Comparison of ENCODE assay signal across 23 cellular contexts in genomic region chr4:8495803-8496202, GRCh38. TPM values are rescaled to one million over a fixed set of nuclear protein-coding genes. Genes with fewer than 3 reads are reported as not detected.
DNase-seq lines count a peak whose midpoint lies in the region; ATAC-seq and TF ChIP-seq lines count a peak whose summit lies in the region.
"Had no signal": no experiment of that assay in that cellular context is flagged by ENCODE, and none has a peak within 500 bp of the region (broad histone marks: within the 10 kb centered on the region; RNA-seq: fewer than 3 reads in every experiment).

No MANE protein-coding gene starts in this region.

- H3K27ac Mint-ChIP-seq in natural killer cell treated with Interleukin-12 subunit alpha and Interleukin-12 subunit beta and Interleukin-15 and Interleukin-18, amount 100 ng/mL, for 72 hours, result no peak overlapping the region
- H3K27ac Mint-ChIP-seq in natural killer cell (no peak overlapping the region), endodermal cell (no peak overlapping the region)
- H3K27ac Mint-ChIP-seq: memory B cell; stimulated activated naive CD8-positive, alpha-beta T cell treated with anti-CD3 and anti-CD28 coated beads, Interleukin-15, Interleukin-2, amounts not matched to agents 100 ng/mL and 50 ng/mL, for 24 hours had no signal

- no peak overlapping the region for H3K4me3 Mint-ChIP-seq in natural killer cell treated with Interleukin-12 subunit alpha and Interleukin-12 subunit beta and Interleukin-15 and Interleukin-18, amount 100 ng/mL, for 72 hours
- no peak overlapping the region for H3K4me3 Mint-ChIP-seq in natural killer cell
- no peak overlapping the region for H3K4me3 Mint-ChIP-seq in endodermal cell
- H3K4me3 Mint-ChIP-seq: activated naive CD4-positive, alpha-beta T cell treated with anti-CD3 and anti-CD28 coated beads for 36 hours; memory B cell; stimulated activated naive CD8-positive, alpha-beta T cell treated with anti-CD3 and anti-CD28 coated beads, Interleukin-15, Interleukin-2, amounts not matched to agents 100 ng/mL and 50 ng/mL, for 24 hours had no signal

- 88 to 94% methylated on average over 1 to 3 of the region's 3 CpGs for WGBS in endodermal cell (ENCODE audit: insufficient coverage in 1 of 2, insufficient read length in 1 of 2), 2 experiments

- H3K27me3 ChIP-seq in endodermal cell (ENCODE audit: control insufficient read depth, insufficient read depth, low read length, poor library complexity, severe bottlenecking), result no peaks in the 10 kb centered on the region
- H3K27me3 ChIP-seq: adrenal gland, brain microvascular endothelial cell had no signal

- peaks cover 5% of the 10 kb centered on the region for H3K36me3 ChIP-seq in endodermal cell (ENCODE audit: control insufficient read depth, insufficient read depth, low read length)
- H3K36me3 ChIP-seq: adrenal gland, brain microvascular endothelial cell, prostate gland had no signal

- no peak for TF ChIP-seq CTCF in natural killer cell (IDR thresholded peaks at IDR 0.05)
- no peak for TF ChIP-seq CTCF in NB4 (IDR thresholded peaks at IDR 0.05; ENCODE audit: low read depth, low read length)
- no peak for TF ChIP-seq CTCF in endodermal cell (conservative IDR thresholded peaks at IDR 0.05)

- H3K9me3 ChIP-seq in endodermal cell (ENCODE audit: control insufficient read depth, low read length), result peaks cover 34% of the 10 kb centered on the region
- H3K9me3 ChIP-seq: adrenal gland, prostate gland had no signal

- peaks cover 0 to 3% of the 10 kb centered on the region in 2 donors for H3K4me1 Mint-ChIP-seq in natural killer cell treated with Interleukin-12 subunit alpha and Interleukin-12 subunit beta and Interleukin-15 and Interleukin-18, amount 100 ng/mL, for 72 hours (ENCODE audit: low read depth in 2 of 2)
- H3K4me1 Mint-ChIP-seq in natural killer cell, result no peaks in the 10 kb centered on the region
- H3K4me1 Mint-ChIP-seq in endodermal cell, result peaks cover 15% of the 10 kb centered on the region
- H3K4me1 Mint-ChIP-seq: memory B cell had no signal

- H3K9ac ChIP-seq in endodermal cell (ENCODE audit: extremely low read depth, low read length, poor library complexity, severe bottlenecking), result no peak overlapping the region

- H3K27ac ChIP-seq in endodermal cell (ENCODE audit: low read depth, low read length), result no peak overlapping the region
- H3K27ac ChIP-seq: adrenal gland, brain microvascular endothelial cell, prostate gland had no signal

- TF ChIP-seq POLR2A in NB4 (IDR thresholded peaks at IDR 0.05; ENCODE audit: extremely low read depth, insufficient read length), result no peak

- intact Hi-C loops in natural killer cell (cut with micrococcal nuclease), result no loop called here

- H3K4me3 ChIP-seq in NB4 (ENCODE audit: low read depth, low read length), result no peak overlapping the region
- H3K4me3 ChIP-seq in endodermal cell (ENCODE audit: low read length), result no peak overlapping the region
- H3K4me3 ChIP-seq: adrenal gland, prostate gland had no signal

- no peak for DNase-seq in natural killer cell treated with Interleukin-12 subunit alpha and Interleukin-12 subunit beta and Interleukin-15 and Interleukin-18, amount 100 ng/mL, for 72 hours (ENCODE audit: low spot score)
- DNase-seq in natural killer cell (no peak), NB4 (ENCODE audit: low read depth) (peak; percentile 39), endodermal cell (peak; percentile 65), NCI-H1092 treated with DMSO at 0.1 percent for 48 hours (lab: John Stamatoyannopoulos, UW) (no peak)
- no peak for DNase-seq in stimulated activated CD4-positive, alpha-beta T cell treated with anti-CD3 and anti-CD28 coated beads, Interleukin-2, amount 100 ng/mL, for 24 hours
- no peak for DNase-seq in activated naive CD4-positive, alpha-beta T cell treated with Interleukin-2 at 50 U/mL for 16 hours
- no peak for DNase-seq in stimulated activated CD4-positive, alpha-beta T cell treated with anti-CD3 and anti-CD28 coated beads, Interleukin-4, amount 100 ng/mL, for 4 hours
- DNase-seq: activated CD4-positive, CD25-positive, alpha-beta regulatory T cell; activated naive CD4-positive, alpha-beta T cell treated with anti-CD3 and anti-CD28 coated beads for 36 hours; adrenal gland; brain microvascular endothelial cell; COR-L47; DMS79 treated with DMSO at 0.1 percent for 48 hours; NCI-H1105 treated with DMSO at 0.1 percent for 48 hours; NCI-H2029 treated with DMSO at 0.1 percent for 48 hours; NCI-H345 had no signal

- H3K36me3 Mint-ChIP-seq in natural killer cell treated with Interleukin-12 subunit alpha and Interleukin-12 subunit beta and Interleukin-15 and Interleukin-18, amount 100 ng/mL, for 72 hours, result no peaks in the 10 kb centered on the region
- no peaks in the 10 kb centered on the region for H3K36me3 Mint-ChIP-seq in natural killer cell
- H3K36me3 Mint-ChIP-seq in endodermal cell (ENCODE audit: low read depth), result peaks cover 31% of the 10 kb centered on the region
- H3K36me3 Mint-ChIP-seq: memory B cell had no signal

- H3K9me3 Mint-ChIP-seq in natural killer cell treated with Interleukin-12 subunit alpha and Interleukin-12 subunit beta and Interleukin-15 and Interleukin-18, amount 100 ng/mL, for 72 hours, result no peaks in the 10 kb centered on the region
- no peaks in the 10 kb centered on the region for H3K9me3 Mint-ChIP-seq in natural killer cell
- peaks cover 41% of the 10 kb centered on the region for H3K9me3 Mint-ChIP-seq in endodermal cell

- H3K4me1 ChIP-seq in endodermal cell (ENCODE audit: control insufficient read depth, insufficient read depth, low read length), result no peaks in the 10 kb centered on the region
- H3K4me1 ChIP-seq: adrenal gland, prostate gland had no signal

- peak; percentile 9 to 28 for ATAC-seq in natural killer cell treated with Interleukin-12 subunit alpha and Interleukin-12 subunit beta and Interleukin-15 and Interleukin-18, amount 100 ng/mL, for 72 hours
- ATAC-seq in natural killer cell, result no peak
- ATAC-seq: HepG2, left lobe of liver, Right ventricle myocardium inferior had no signal

- no peaks in the 10 kb centered on the region for H3K27me3 Mint-ChIP-seq in natural killer cell treated with Interleukin-12 subunit alpha and Interleukin-12 subunit beta and Interleukin-15 and Interleukin-18, amount 100 ng/mL, for 72 hours
- H3K27me3 Mint-ChIP-seq in natural killer cell (ENCODE audit: low read depth in 2 of 2) (no peaks in the 10 kb centered on the region), endodermal cell (ENCODE audit: insufficient read depth) (no peaks in the 10 kb centered on the region)
- H3K27me3 Mint-ChIP-seq: memory B cell; stimulated activated naive CD8-positive, alpha-beta T cell treated with anti-CD3 and anti-CD28 coated beads, Interleukin-15, Interleukin-2, amounts not matched to agents 100 ng/mL and 50 ng/mL, for 24 hours had no signal

RNA-seq across cellular contexts. Expression of gene TRMT44, which starts 55.2 kb away (rescaled TPM):
- total RNA-seq in natural killer cell treated with Interleukin-12 subunit alpha and Interleukin-12 subunit beta and Interleukin-15 and Interleukin-18, amount 100 ng/mL, for 72 hours, result 10 to 100 TPM; 23.8 to 57.1 TPM
- total RNA-seq in natural killer cell (10 to 100 TPM; 24.4 to 37.5 (median 34.3) TPM), endodermal cell (100 to 1,000 TPM in 1 of 2 donors, 10 to 100 TPM in 1; 45.9 to 114 TPM)
- polyA plus RNA-seq in endodermal cell (2013, experiment 1 of 2), result 27.2 TPM
- polyA plus RNA-seq in endodermal cell (2013, experiment 2 of 2), result 32.3 TPM

RNA-seq across cellular contexts. Expression of gene ACOX3, which starts 55.3 kb away (rescaled TPM):
- total RNA-seq in natural killer cell treated with Interleukin-12 subunit alpha and Interleukin-12 subunit beta and Interleukin-15 and Interleukin-18, amount 100 ng/mL, for 72 hours, result 10 to 100 TPM; 19.9 to 22.2 TPM
- 10 to 100 TPM; 12.4 to 18.3 (median 15.4) TPM for total RNA-seq in natural killer cell
- 100 to 1,000 TPM in 1 of 2 donors, 10 to 100 TPM in 1; 55.1 to 146 TPM for total RNA-seq in endodermal cell
- polyA plus RNA-seq in endodermal cell (2013, experiment 1 of 2), result 23.7 TPM
- polyA plus RNA-seq in endodermal cell (2013, experiment 2 of 2), result 23.1 TPM

Comparison
In these comparisons a context has a peak if more than half of its experiments do, and no peak if none do; other contexts are left out.
1. ATAC-seq: peak in natural killer cell treated with Interleukin-12 subunit alpha and Interleukin-12 subunit beta and Interleukin-15 and Interleukin-18, amount 100 ng/mL, for 72 hours (2 of 2); none in natural killer cell (0 of 3).
2. DNase-seq: peak in NB4 (single experiment) and endodermal cell (single experiment); none in natural killer cell treated with Interleukin-12 subunit alpha and Interleukin-12 subunit beta and Interleukin-15 and Interleukin-18, amount 100 ng/mL, for 72 hours (single experiment), natural killer cell (single experiment), stimulated activated CD4-positive, alpha-beta T cell treated with anti-CD3 and anti-CD28 coated beads, Interleukin-2, amount 100 ng/mL, for 24 hours (0 of 2), activated naive CD4-positive, alpha-beta T cell treated with Interleukin-2 at 50 U/mL for 16 hours (single experiment), stimulated activated CD4-positive, alpha-beta T cell treated with anti-CD3 and anti-CD28 coated beads, Interleukin-4, amount 100 ng/mL, for 4 hours (0 of 2) and NCI-H1092 treated with DMSO at 0.1 percent for 48 hours (single experiment).